In genomic region chr9:70484232-70485130, GRCh38 we compare ENCODE assay signal across 8 cellular contexts.
DNase-seq lines count a peak whose midpoint lies in the region; ATAC-seq and TF ChIP-seq lines count a peak whose summit lies in the region.

No MANE protein-coding gene starts in this region.

- H3K9ac ChIP-seq in SK-N-SH = no peak overlapping the region
- no peak overlapping the region for H3K9ac ChIP-seq in mucosa of rectum (ENCODE audit: low read depth in 1 of 2, low read length in 2 of 2)

- H3K9me3 ChIP-seq in SK-N-SH (no peaks in the 10 kb centered on the region), esophagus (ENCODE audit: control insufficient read depth in 2 of 2, insufficient read depth in 1 of 2, low read depth in 1 of 2, low read length in 1 of 2) (no peaks in the 10 kb centered on the region), mucosa of rectum (ENCODE audit: control insufficient read depth in 2 of 2, low read length in 2 of 2) (no peaks in the 10 kb centered on the region)

- TF ChIP-seq EP300 in SK-N-SH (IDR thresholded peaks at IDR 0.05; ENCODE audit: borderline replicate concordance in 1 of 2, low read depth in 1 of 2, low read length in 1 of 2) = no peak

- H4K20me1 ChIP-seq in SK-N-SH (ENCODE audit: insufficient read depth) = no peaks in the 10 kb centered on the region

- no peaks in the 10 kb centered on the region for H3K79me2 ChIP-seq in SK-N-SH (ENCODE audit: insufficient read depth)

- no peaks in the 10 kb centered on the region for H3K9me2 ChIP-seq in SK-N-SH

- H3F3A ChIP-seq in SK-N-SH (replicated peaks; ENCODE audit: insufficient read depth) = no peaks in the 10 kb centered on the region

- WGBS in SK-N-SH (ENCODE audit: low lambda C conversion rate) = 64% methylated on average over 8 of the region's 8 CpGs
- WGBS in esophagus, 2 donors = 56 to 58% methylated on average over 8 of the region's 8 CpGs

- H3K4me3 Mint-ChIP-seq in T-helper 2 cell treated with Interferon-gamma antibody and Interleukin-4, amounts not matched to agents 5 μg/mL and 100 μg/mL, for 36 hours = no peak overlapping the region

- H3K4me1 ChIP-seq in SK-N-SH (ENCODE audit: control insufficient read depth in 1 of 2, insufficient read depth in 2 of 2, low read depth in 1 of 2, low read length in 1 of 2) (peaks cover 8 to 10% of the 10 kb centered on the region in 2 experiments; a peak in 2 of 4 replicates), esophagus (ENCODE audit: control insufficient read depth in 2 of 2, insufficient read depth in 2 of 2, low read length in 1 of 2) (peaks cover 0 to 5% of the 10 kb centered on the region in 2 donors), mucosa of rectum (ENCODE audit: control insufficient read depth in 2 of 2, insufficient read depth in 2 of 2, low read length in 2 of 2) (peaks cover 10 to 32% of the 10 kb centered on the region in 2 donors)

- peak; percentile 87 for ATAC-seq in GM21367 (IDR thresholded peaks at IDR 0.05; ENCODE audit: unreplicated experiment)

- TF ChIP-seq RAD21 in SK-N-SH (IDR thresholded peaks at IDR 0.05; ENCODE audit: low read length) = peak; percentile 78

- H3K9me3 Mint-ChIP-seq in T-helper 2 cell treated with Interferon-gamma antibody and Interleukin-4, amounts not matched to agents 5 μg/mL and 100 μg/mL, for 36 hours = no peaks in the 10 kb centered on the region

- H3K27ac ChIP-seq in SK-N-SH (ENCODE audit: low read depth in 2 of 2, low read length in 1 of 2) (no peak overlapping the region), esophagus (ENCODE audit: low read depth in 2 of 2, low read length in 1 of 2) (peak overlapping the region; percentile 23 to 53), mucosa of rectum (ENCODE audit: low read depth in 2 of 2, low read length in 2 of 2) (peak overlapping the region; percentile 49 to 51)

- POLR2A ChIA-PET in SK-N-SH (lab: Yijun Ruan, JAX) = interaction anchor here (1.0 kb wide), 1 partner anchor 65 kb away, joined by 3 read pairs; no protein-coding TSS in a partner anchor

- no peak overlapping the region for H3K4me2 ChIP-seq in SK-N-SH

- DNase-seq in NOMO-1 treated with DMSO at 0.1 percent for 48 hours (lab: John Stamatoyannopoulos, UW; ENCODE audit: unreplicated experiment) = peak; percentile 10
- DNase-seq in NOMO-1 treated with dmso at 0.1 percent for 144 hours (lab: John Stamatoyannopoulos, UW; ENCODE audit: unreplicated experiment) = no peak
- DNase-seq in HUDEP-2 (lab: John Stamatoyannopoulos, UW; ENCODE audit: unreplicated experiment in 76 of 76) = peak in 56 of 76 experiments; percentile 5 to 76 (median 52)
- peak; percentile 74 for DNase-seq in SK-N-SH
- no peak for DNase-seq in T-helper 2 cell treated with Interferon-gamma antibody and Interleukin-4, amounts not matched to agents 5 μg/mL and 100 μg/mL, for 36 hours (ENCODE audit: low spot score)

- H3K4me1 Mint-ChIP-seq in T-helper 2 cell treated with Interferon-gamma antibody and Interleukin-4, amounts not matched to agents 5 μg/mL and 100 μg/mL, for 36 hours (ENCODE audit: low read depth) = no peaks in the 10 kb centered on the region

- H3K36me3 Mint-ChIP-seq in T-helper 2 cell treated with Interferon-gamma antibody and Interleukin-4, amounts not matched to agents 5 μg/mL and 100 μg/mL, for 36 hours (ENCODE audit: low read depth) = no peaks in the 10 kb centered on the region

- no peak overlapping the region; a peak in 1 of 4 replicates for H3K4me3 ChIP-seq in SK-N-SH (ENCODE audit: low read depth in 2 of 2, low read length in 1 of 2)
- H3K4me3 ChIP-seq in esophagus (ENCODE audit: low read depth in 1 of 2, low read length in 2 of 2) = no peak overlapping the region
- H3K4me3 ChIP-seq in mucosa of rectum (ENCODE audit: low read length in 2 of 2) = no peak overlapping the region

- no peak overlapping the region for H3K27ac Mint-ChIP-seq in T-helper 2 cell treated with Interferon-gamma antibody and Interleukin-4, amounts not matched to agents 5 μg/mL and 100 μg/mL, for 36 hours

- TF ChIP-seq CTCF in SK-N-SH (IDR thresholded peaks at IDR 0.05) = peak; percentile 78

- H2AFZ ChIP-seq in SK-N-SH (ENCODE audit: low read depth) = no peak overlapping the region

- H3K27me3 ChIP-seq in SK-N-SH (ENCODE audit: insufficient read depth) (no peaks in the 10 kb centered on the region), esophagus (ENCODE audit: control insufficient read depth in 1 of 2, insufficient read depth in 2 of 2, low read length in 2 of 2) (no peaks in the 10 kb centered on the region), mucosa of rectum (ENCODE audit: control insufficient read depth in 2 of 2, insufficient read depth in 2 of 2, low read length in 2 of 2) (no peaks in the 10 kb centered on the region)

- H3K36me3 ChIP-seq in SK-N-SH (replicated peaks in 1 of 2; ENCODE audit: control insufficient read depth in 1 of 2, insufficient read depth in 2 of 2, low read length in 1 of 2) (no peaks in the 10 kb centered on the region), esophagus (ENCODE audit: control insufficient read depth in 2 of 2, insufficient read depth in 2 of 2, low read length in 1 of 2) (no peaks in the 10 kb centered on the region), mucosa of rectum (ENCODE audit: control insufficient read depth in 2 of 2, insufficient read depth in 2 of 2, low read length in 2 of 2) (no peaks in the 10 kb centered on the region)

- no peaks in the 10 kb centered on the region for H3K27me3 Mint-ChIP-seq in T-helper 2 cell treated with Interferon-gamma antibody and Interleukin-4, amounts not matched to agents 5 μg/mL and 100 μg/mL, for 36 hours (ENCODE audit: low read depth)

- CTCF ChIA-PET in SK-N-SH (lab: Yijun Ruan, JAX) = interaction anchor here (0.5 to 2.5 kb wide), 28 partner anchors 8 to 145 kb away, joined by 3 to 12 read pairs (median 4); partner anchors contain the start of gene KLF9

TF ChIP-seq in SK-N-SH, 30 proteins besides CTCF, POLR2A, EP300 and RAD21:
- TF ChIP-seq FOSL2 (IDR thresholded peaks at IDR 0.05; ENCODE audit: borderline replicate concordance, low read depth) = 0 out of 2 replicates have a peak, but pooled peaks have one; percentile 1
- TF ChIP-seq CHD2 (IDR thresholded peaks at IDR 0.05; ENCODE audit: low read length, partially characterized antibody) = no peak
- TF ChIP-seq REST (IDR thresholded peaks at IDR 0.05; ENCODE audit: low read depth, low read length) = 0 out of 2 replicates have a peak, but pooled peaks have one; percentile 18
- TF ChIP-seq SMC3 (IDR thresholded peaks at IDR 0.05; ENCODE audit: low read depth, low read length) = peak; percentile 84

Comparison
In these comparisons a context has a peak if more than half of its experiments do, and no peak if none do; other contexts are left out.
1. DNase-seq: peak in NOMO-1 treated with DMSO at 0.1 percent for 48 hours (single experiment), HUDEP-2 (56 of 76) and SK-N-SH (single experiment); none in NOMO-1 treated with dmso at 0.1 percent for 144 hours (single experiment) and T-helper 2 cell treated with Interferon-gamma antibody and Interleukin-4, amounts not matched to agents 5 μg/mL and 100 μg/mL, for 36 hours (single experiment).
2. H3K27ac ChIP-seq: peak in esophagus (2 of 2) and mucosa of rectum (2 of 2); none in SK-N-SH (0 of 2).